In the genomic region with DNA sequence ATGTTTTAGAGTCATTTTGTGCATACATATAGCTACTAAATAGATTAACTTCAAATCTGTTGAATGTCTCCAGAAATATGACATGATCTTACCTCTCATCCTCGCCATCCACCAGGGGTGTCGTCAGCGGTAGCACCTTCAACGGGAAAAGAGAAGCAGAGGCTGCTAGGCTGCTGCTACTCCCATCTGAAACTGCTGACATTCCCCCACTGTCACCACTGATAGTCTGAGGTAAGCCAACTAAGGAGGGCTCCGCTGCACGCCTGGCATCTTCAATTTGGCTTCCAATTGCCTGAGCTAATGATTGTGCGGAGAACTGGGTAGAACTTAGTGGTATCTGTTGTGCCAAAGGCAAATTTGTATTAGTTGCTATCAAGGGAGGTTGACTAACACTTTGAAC, we compare ENCODE assay signal across 8 cellular contexts. TPM values are rescaled to one million over a fixed set of nuclear protein-coding genes. Genes with fewer than 3 reads are reported as not detected.
A peak's percentile ranks its signal among the peaks of the same experiment; 100 is the strongest.
DNase-seq lines count a peak whose midpoint lies in the region; ATAC-seq, FAIRE-seq and TF ChIP-seq lines count a peak whose summit lies in the region.

No MANE protein-coding gene starts in this region.

- H2AFZ ChIP-seq in endothelial cell of umbilical vein (ENCODE audit: low read depth, low read length), result no peak overlapping the region

- H3K9me1 ChIP-seq in endothelial cell of umbilical vein (replicated peaks; ENCODE audit: control insufficient read depth, extremely low read depth, insufficient read depth, low read length), result no peaks in the 10 kb centered on the region

- peaks cover 46% of the 10 kb centered on the region for H3K4me1 ChIP-seq in BLaER1
- peaks cover 42% of the 10 kb centered on the region for H3K4me1 ChIP-seq in endothelial cell of umbilical vein (ENCODE audit: control insufficient read depth, extremely low read depth, insufficient read depth, low read length)
- H3K4me1 ChIP-seq in body of pancreas, result peaks cover 41% of the 10 kb centered on the region

- intact Hi-C loops in endothelial cell of umbilical vein (cut with micrococcal nuclease), result no loop called here
- intact Hi-C loops in body of pancreas (cut with DNase I), result no loop called here

- H3K27me3 ChIP-seq in BLaER1 (no peaks in the 10 kb centered on the region), MG63 (no peaks in the 10 kb centered on the region), endothelial cell of umbilical vein (ENCODE audit: control insufficient read depth in 2 of 2, insufficient read depth in 2 of 2, low read length in 2 of 2) (no peaks in the 10 kb centered on the region), body of pancreas (no peaks in the 10 kb centered on the region)

- H3K4me2 ChIP-seq in BLaER1 (peak overlapping the region; percentile 93), endothelial cell of umbilical vein (ENCODE audit: insufficient read depth, low read length) (peak overlapping the region; percentile 91)

- no peaks in the 10 kb centered on the region for H3K9me3 ChIP-seq in BLaER1
- H3K9me3 ChIP-seq in MG63, result 0 out of 2 replicates have a peak, but pooled peaks cover 1% of the 10 kb centered on the region
- no peaks in the 10 kb centered on the region for H3K9me3 ChIP-seq in endothelial cell of umbilical vein (replicated peaks; ENCODE audit: control insufficient read depth, insufficient read depth, low read length)
- no peaks in the 10 kb centered on the region for H3K9me3 ChIP-seq in body of pancreas

- TF ChIP-seq CTCF in endothelial cell of umbilical vein (IDR thresholded peaks at IDR 0.05; ENCODE audit: extremely low read depth in 1 of 2, insufficient read depth in 1 of 2, low read depth in 1 of 2, low read length in 2 of 2) (no peak), nephron progenitor cell (IDR thresholded peaks at IDR 0.05) (no peak), body of pancreas (IDR thresholded peaks at IDR 0.05) (no peak)

- peaks cover 11% of the 10 kb centered on the region; the same call in 1 of the 2 replicates for H3K36me3 ChIP-seq in BLaER1
- peaks cover 51% of the 10 kb centered on the region for H3K36me3 ChIP-seq in MG63
- peaks cover 0 to 3% of the 10 kb centered on the region in 2 experiments for H3K36me3 ChIP-seq in endothelial cell of umbilical vein (ENCODE audit: control insufficient read depth in 2 of 2, extremely low read depth in 1 of 2, insufficient read depth in 2 of 2, low read length in 2 of 2)
- H3K36me3 ChIP-seq in body of pancreas (replicated peaks in 1 of 2; ENCODE audit: insufficient read depth in 1 of 2, low read depth in 2 of 2), result no peaks in the 10 kb centered on the region

- H3K27ac ChIP-seq in BLaER1, result no peak overlapping the region
- H3K27ac ChIP-seq in endothelial cell of umbilical vein (ENCODE audit: insufficient read depth, low read depth, low read length), result no peak overlapping the region
- H3K27ac ChIP-seq in body of pancreas, result no peak overlapping the region

- no TSS peak for BruUV-seq in endothelial cell of umbilical vein (replicated peaks; lab: Mats Ljungman, UMichigan)

- H3K4me1 Mint-ChIP-seq in nephron progenitor cell, result peaks cover 55% of the 10 kb centered on the region

- H3K9me3 Mint-ChIP-seq in nephron progenitor cell, result peaks cover 1% of the 10 kb centered on the region

- no peak for DNase-seq in MG63
- no peak for DNase-seq in endothelial cell of umbilical vein (ENCODE audit: low read depth, low spot score)
- DNase-seq in nephron progenitor cell, result peak; percentile 8
- no peak for DNase-seq in body of pancreas
- no peak for DNase-seq in GM19239 (ENCODE audit: insufficient read length, low spot score)
- DNase-seq in germinal center (ENCODE audit: low spot score), result no peak

- peak overlapping the region; percentile 96 for H3K4me3 Mint-ChIP-seq in nephron progenitor cell

- dilution Hi-C loops in endothelial cell of umbilical vein (cut with MboI; ENCODE audit: extremely low pct_ligation_motif_present, low sequenced_read_pairs), result no loop called here

- no peak overlapping the region for H3K27ac Mint-ChIP-seq in nephron progenitor cell

- peaks cover 61% of the 10 kb centered on the region for H3K79me2 ChIP-seq in endothelial cell of umbilical vein (ENCODE audit: control insufficient read depth, insufficient read depth, low read length)

- TF ChIP-seq POLR2A in endothelial cell of umbilical vein (IDR thresholded peaks at IDR 0.05; ENCODE audit: low read depth, low read length) (no peak), body of pancreas (IDR thresholded peaks at IDR 0.05) (no peak)

- CTCF ChIA-PET in endothelial cell of umbilical vein (lab: Charles Lee), result interaction anchor here (1.6 kb wide), 1 partner anchor 65 kb away, joined by 4 read pairs; no protein-coding TSS in a partner anchor

- POLR2A ChIA-PET in endothelial cell of umbilical vein (lab: Charles Lee), result interaction anchor here (0.6 kb wide), 1 partner anchor 142 kb away, joined by 3 read pairs; no protein-coding TSS in a partner anchor

- H3K9ac ChIP-seq in BLaER1, result no peak overlapping the region
- H3K9ac ChIP-seq in endothelial cell of umbilical vein (replicated peaks; ENCODE audit: extremely low read depth, insufficient read depth, low read length), result no peak overlapping the region

- WGBS in body of pancreas, 2 donors, result 93 to 98% methylated on average over 7 of the region's 7 CpGs

- H3K4me3 ChIP-seq in BLaER1, result no peak overlapping the region
- H3K4me3 ChIP-seq in MG63, result peak overlapping the region; percentile 49
- H3K4me3 ChIP-seq in endothelial cell of umbilical vein (replicated peaks in 1 of 3; ENCODE audit: insufficient read depth in 1 of 3, low read depth in 1 of 3, low read length in 3 of 3), result peak overlapping the region in 1 of 3 experiments; percentile 40
- peak overlapping the region in 1 of 2 donors; percentile 7 for H3K4me3 ChIP-seq in body of pancreas

- H3K27me3 Mint-ChIP-seq in nephron progenitor cell (ENCODE audit: low read depth, poor library complexity), result no peaks in the 10 kb centered on the region

- H4K20me1 ChIP-seq in BLaER1 (peaks cover 49% of the 10 kb centered on the region), endothelial cell of umbilical vein (replicated peaks; ENCODE audit: control insufficient read depth, extremely low read depth, insufficient read depth, low read length) (no peaks in the 10 kb centered on the region)

- ATAC-seq in GM21447 (IDR thresholded peaks at IDR 0.05; ENCODE audit: unreplicated experiment), result no peak
- no peak for ATAC-seq in body of pancreas

- FAIRE-seq in endothelial cell of umbilical vein (lab: Jason Lieb, UNC), result peak; percentile 44
- no peak for FAIRE-seq in GM19239 (lab: Jason Lieb, UNC)

- H3K36me3 Mint-ChIP-seq in nephron progenitor cell (ENCODE audit: low read depth), result peaks cover 22% of the 10 kb centered on the region

TF ChIP-seq in endothelial cell of umbilical vein, 7 proteins besides CTCF, POLR2A, EP300 and RAD21:
- TF ChIP-seq GATA2 (IDR thresholded peaks at IDR 0.05; ENCODE audit: insufficient read depth, insufficient read length, low read depth, low read length) (no peak), EZH2 (IDR thresholded peaks at IDR 0.05; ENCODE audit: borderline replicate concordance, low read depth, low read length, severe bottlenecking) (no peak)
- TF ChIP-seq, protein P1, sequence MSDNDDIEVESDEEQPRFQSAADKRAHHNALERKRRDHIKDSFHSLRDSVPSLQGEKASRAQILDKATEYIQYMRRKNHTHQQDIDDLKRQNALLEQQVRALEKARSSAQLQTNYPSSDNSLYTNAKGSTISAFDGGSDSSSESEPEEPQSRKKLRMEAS (IDR thresholded peaks at IDR 0.05; ENCODE audit: insufficient read depth, insufficient read length), result no peak

RNA-seq across cellular contexts. Expression of a gene that starts 3.1 kb away (rescaled TPM):
- total RNA-seq in MG63 (2014; rRNA removed; shearing (Covaris generic); ENCODE audit: low replicate concordance), result 55.5 and 62.8 TPM in 2 replicates
- total RNA-seq in endothelial cell of umbilical vein (51.8 and 57.2 TPM in 2 replicates), body of pancreas (10 to 100 TPM; 30.7 to 50.1 TPM)
- polyA plus RNA-seq in endothelial cell of umbilical vein, result 28.0 and 47.7 TPM in 2 replicates
- polyA plus RNA-seq in endothelial cell of umbilical vein (2011; cell fraction: cytosol; rRNA removed), result 58.0 and 63.5 TPM in 2 replicates
- polyA plus RNA-seq in endothelial cell of umbilical vein (2011; cell fraction: nucleus; rRNA removed), result 82.7 and 132 TPM in 2 replicates
- polyA plus RNA-seq in endothelial cell of umbilical vein (2012), result 60.8 and 62.4 TPM in 2 replicates
- 70.8 and 85.3 TPM in 2 replicates for polyA minus RNA-seq in endothelial cell of umbilical vein
- polyA minus RNA-seq in endothelial cell of umbilical vein (2011; cell fraction: cytosol; rRNA and poly(A)+ RNA removed), result 92.0 TPM
- 176 and 199 TPM in 2 replicates for polyA minus RNA-seq in endothelial cell of umbilical vein (2011; cell fraction: nucleus; rRNA and poly(A)+ RNA removed)
